In the genomic region with DNA sequence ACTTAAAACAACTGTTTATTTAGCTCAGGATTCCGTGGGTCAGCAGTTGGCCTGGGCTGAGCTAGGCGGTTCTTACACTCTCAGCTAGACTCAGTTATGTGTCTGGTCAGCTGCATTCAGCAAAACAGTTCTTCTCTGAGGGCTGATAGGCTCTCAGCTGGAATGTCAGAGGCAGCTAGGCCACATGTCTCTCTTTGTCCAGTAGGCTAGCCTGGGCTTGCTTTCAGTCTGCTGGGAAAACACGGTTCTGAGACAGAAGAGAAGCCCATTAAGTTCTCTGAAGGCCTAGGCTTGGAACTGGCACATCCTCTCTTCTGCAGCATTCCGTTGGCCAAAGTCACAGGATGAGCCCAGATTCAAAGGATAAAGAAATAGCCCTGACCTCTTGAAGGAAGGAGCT, we compare ENCODE assay signal across 11 cellular contexts.
A peak's percentile ranks its signal among the peaks of the same experiment; 100 is the strongest.
DNase-seq lines count a peak whose midpoint lies in the region; ATAC-seq and TF ChIP-seq lines count a peak whose summit lies in the region.
"Had no signal": no experiment of that assay in that cellular context is flagged by ENCODE, and none has a peak within 500 bp of the region (broad histone marks: within the 10 kb centered on the region; RNA-seq: fewer than 3 reads in every experiment).

No MANE protein-coding gene starts in this region.

- peaks cover 44% of the 10 kb centered on the region for H3K4me1 Mint-ChIP-seq in HFFc6 (ENCODE audit: low read depth)
- no peaks in the 10 kb centered on the region for H3K4me1 Mint-ChIP-seq in activated CD4-positive, alpha-beta T cell treated with anti-CD3 and anti-CD28 coated beads, Interleukin-2, amount 10 ng/mL, durations not matched to agents 7 days and 5 days

- H3K27me3 Mint-ChIP-seq in HFFc6 (ENCODE audit: insufficient read depth): no peaks in the 10 kb centered on the region
- H3K27me3 Mint-ChIP-seq in activated CD4-positive, alpha-beta T cell treated with anti-CD3 and anti-CD28 coated beads, Interleukin-2, amount 10 ng/mL, durations not matched to agents 7 days and 5 days: no peaks in the 10 kb centered on the region

- no peak for ATAC-seq in HG03520 (IDR thresholded peaks at IDR 0.05; ENCODE audit: unreplicated experiment)
- ATAC-seq in HG03139 (IDR thresholded peaks at IDR 0.05; ENCODE audit: unreplicated experiment): no peak
- ATAC-seq: natural killer cell had no signal

- H3K27me3 ChIP-seq in hepatocyte (no peaks in the 10 kb centered on the region), skeletal muscle satellite cell (ENCODE audit: control insufficient read depth, insufficient read depth, low read length) (no peaks in the 10 kb centered on the region)
- H3K27me3 ChIP-seq: adrenal gland had no signal

- DNase-seq in HFFc6 (peak; percentile 47), astrocyte of the spinal cord (ENCODE audit: low read depth, low spot score) (peak; percentile 31), hepatocyte (ENCODE audit: low spot score) (peak; percentile 18), NCI-H146 treated with DMSO at 0.1 percent for 48 hours (lab: John Stamatoyannopoulos, UW; ENCODE audit: unreplicated experiment) (no peak)
- no peak for DNase-seq in activated CD4-positive, alpha-beta T cell treated with anti-CD3 and anti-CD28 coated beads, Interleukin-2, amount 10 ng/mL, durations not matched to agents 7 days and 5 days
- DNase-seq: natural killer cell, NCI-H2171 had no signal

- H4K20me1 ChIP-seq in hepatocyte (ENCODE audit: insufficient read depth, poor library complexity, severe bottlenecking): peaks cover 3% of the 10 kb centered on the region

- CTCF ChIA-PET in activated CD4-positive, alpha-beta T cell treated with anti-CD3 and anti-CD28 coated beads, Interleukin-2, amount 10 ng/mL, durations not matched to agents 7 days and 5 days (lab: Charles Lee): interaction anchor here (0.8 kb wide), 1 partner anchor 11 kb away, joined by 3 read pairs; no protein-coding TSS in a partner anchor

- in situ Hi-C loops in astrocyte of the spinal cord (cut with HindIII; ENCODE audit: low sequenced_read_pairs): no loop called here

- H3K4me3 ChIP-seq in astrocyte of the spinal cord (ENCODE audit: low read depth, low read length) (no peak overlapping the region), hepatocyte (no peak overlapping the region), skeletal muscle satellite cell (ENCODE audit: low read length) (no peak overlapping the region)
- H3K4me3 ChIP-seq: adrenal gland had no signal

- H3K27ac ChIP-seq in hepatocyte: peak overlapping the region; percentile 32
- H3K27ac ChIP-seq: adrenal gland had no signal

- H3K4me2 ChIP-seq in hepatocyte (no peak overlapping the region), skeletal muscle satellite cell (ENCODE audit: low read length) (peak overlapping the region; percentile 12)

- TF ChIP-seq CTCF in HFFc6 (IDR thresholded peaks at IDR 0.05): no peak
- no peak for TF ChIP-seq CTCF in astrocyte of the spinal cord (IDR thresholded peaks at IDR 0.05; ENCODE audit: low read depth, low read length)
- no peak for TF ChIP-seq CTCF in hepatocyte (IDR thresholded peaks at IDR 0.05; ENCODE audit: poor library complexity)

- H3K9me3 ChIP-seq in hepatocyte (ENCODE audit: low read depth): no peaks in the 10 kb centered on the region
- no peaks in the 10 kb centered on the region for H3K9me3 ChIP-seq in skeletal muscle satellite cell (replicated peaks; ENCODE audit: low read length)
- H3K9me3 ChIP-seq: adrenal gland had no signal

- peaks cover 63% of the 10 kb centered on the region for H3K79me2 ChIP-seq in hepatocyte

- 52% methylated on average over 4 of the region's 4 CpGs for WGBS in hepatocyte (ENCODE audit: low lambda C conversion rate, missing lambda C conversion rate)

- peaks cover 5% of the 10 kb centered on the region for H3K4me1 ChIP-seq in hepatocyte (ENCODE audit: insufficient read depth)
- H3K4me1 ChIP-seq in skeletal muscle satellite cell (ENCODE audit: control insufficient read depth, insufficient read depth, low read length): peaks cover 33% of the 10 kb centered on the region

- H3K36me3 ChIP-seq in hepatocyte (replicated peaks; ENCODE audit: insufficient read depth, low read depth) (no peaks in the 10 kb centered on the region), skeletal muscle satellite cell (ENCODE audit: insufficient read depth, low read length) (no peaks in the 10 kb centered on the region)
- H3K36me3 ChIP-seq: adrenal gland had no signal

- no peak overlapping the region for H2AFZ ChIP-seq in hepatocyte

- H3K9ac ChIP-seq in skeletal muscle satellite cell (ENCODE audit: low read depth, low read length): no peak overlapping the region

- POLR2A ChIA-PET in activated CD4-positive, alpha-beta T cell treated with anti-CD3 and anti-CD28 coated beads, Interleukin-2, amount 10 ng/mL, durations not matched to agents 7 days and 5 days (lab: Charles Lee): no interaction called here

- H3K9me3 Mint-ChIP-seq in HFFc6: no peaks in the 10 kb centered on the region
- H3K9me3 Mint-ChIP-seq in activated CD4-positive, alpha-beta T cell treated with anti-CD3 and anti-CD28 coated beads, Interleukin-2, amount 10 ng/mL, durations not matched to agents 7 days and 5 days: no peaks in the 10 kb centered on the region
- H3K9me3 Mint-ChIP-seq: natural killer cell had no signal

- peak overlapping the region; percentile 49; the same call in 1 of the 2 replicates for H3K4me3 Mint-ChIP-seq in HFFc6
- no peak overlapping the region for H3K4me3 Mint-ChIP-seq in activated CD4-positive, alpha-beta T cell treated with anti-CD3 and anti-CD28 coated beads, Interleukin-2, amount 10 ng/mL, durations not matched to agents 7 days and 5 days
- H3K4me3 Mint-ChIP-seq: natural killer cell had no signal

- H3K36me3 Mint-ChIP-seq in HFFc6 (ENCODE audit: low read depth): no peaks in the 10 kb centered on the region
- no peaks in the 10 kb centered on the region for H3K36me3 Mint-ChIP-seq in activated CD4-positive, alpha-beta T cell treated with anti-CD3 and anti-CD28 coated beads, Interleukin-2, amount 10 ng/mL, durations not matched to agents 7 days and 5 days (ENCODE audit: low read depth)
- H3K36me3 Mint-ChIP-seq: natural killer cell had no signal

- H3K9me2 ChIP-seq in hepatocyte (replicated peaks; ENCODE audit: insufficient read depth): no peaks in the 10 kb centered on the region

- H3K27ac Mint-ChIP-seq in HFFc6: peak overlapping the region; percentile 74
- no peak overlapping the region for H3K27ac Mint-ChIP-seq in activated CD4-positive, alpha-beta T cell treated with anti-CD3 and anti-CD28 coated beads, Interleukin-2, amount 10 ng/mL, durations not matched to agents 7 days and 5 days

Comparison
In these comparisons a context has a peak if more than half of its experiments do, and no peak if none do; other contexts are left out.
1. DNase-seq: peak in HFFc6 (single experiment), astrocyte of the spinal cord (single experiment) and hepatocyte (single experiment); none in activated CD4-positive, alpha-beta T cell treated with anti-CD3 and anti-CD28 coated beads, Interleukin-2, amount 10 ng/mL, durations not matched to agents 7 days and 5 days (single experiment) and NCI-H146 treated with DMSO at 0.1 percent for 48 hours (single experiment).